ENCODE assay signal across 1 cellular context in the genomic region with DNA sequence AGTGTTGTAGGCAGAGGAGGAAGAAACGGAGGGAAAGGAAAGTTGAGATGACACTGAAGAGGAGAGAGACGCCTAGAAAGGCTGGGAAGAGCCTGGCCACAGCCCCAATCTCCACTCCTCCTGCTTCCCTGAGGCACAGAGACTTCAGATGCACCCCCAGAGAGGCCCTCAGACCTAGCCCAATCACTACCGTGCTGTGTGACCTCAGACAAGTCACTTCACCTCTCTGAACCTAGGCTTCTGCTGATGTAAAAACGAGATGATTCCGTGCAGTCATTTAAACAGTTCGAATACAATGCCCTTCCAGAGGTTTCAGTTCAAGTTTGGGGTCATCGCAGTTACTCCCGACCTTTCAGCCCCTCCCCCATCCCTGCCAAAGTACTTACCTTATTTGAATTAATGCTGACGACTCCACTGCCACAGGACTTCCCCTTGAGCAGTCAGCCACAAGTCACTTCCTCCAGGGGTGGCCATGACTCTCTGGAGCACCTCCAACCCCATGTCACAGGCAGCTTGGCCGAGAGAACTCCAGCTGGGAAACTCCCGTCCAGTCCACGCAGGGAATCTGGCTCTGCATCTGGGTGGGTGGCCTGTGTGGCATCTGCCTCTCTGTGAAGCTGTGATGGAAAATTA.
A peak's percentile ranks its signal among the peaks of the same experiment; 100 is the strongest.
TF ChIP-seq lines count a peak whose summit lies in the region.

No MANE protein-coding gene starts in this region.

TF ChIP-seq in GM12878, 131 proteins besides CTCF, POLR2A, EP300 and RAD21 (continued from another document and continues in another):
- TF ChIP-seq, protein P1, sequence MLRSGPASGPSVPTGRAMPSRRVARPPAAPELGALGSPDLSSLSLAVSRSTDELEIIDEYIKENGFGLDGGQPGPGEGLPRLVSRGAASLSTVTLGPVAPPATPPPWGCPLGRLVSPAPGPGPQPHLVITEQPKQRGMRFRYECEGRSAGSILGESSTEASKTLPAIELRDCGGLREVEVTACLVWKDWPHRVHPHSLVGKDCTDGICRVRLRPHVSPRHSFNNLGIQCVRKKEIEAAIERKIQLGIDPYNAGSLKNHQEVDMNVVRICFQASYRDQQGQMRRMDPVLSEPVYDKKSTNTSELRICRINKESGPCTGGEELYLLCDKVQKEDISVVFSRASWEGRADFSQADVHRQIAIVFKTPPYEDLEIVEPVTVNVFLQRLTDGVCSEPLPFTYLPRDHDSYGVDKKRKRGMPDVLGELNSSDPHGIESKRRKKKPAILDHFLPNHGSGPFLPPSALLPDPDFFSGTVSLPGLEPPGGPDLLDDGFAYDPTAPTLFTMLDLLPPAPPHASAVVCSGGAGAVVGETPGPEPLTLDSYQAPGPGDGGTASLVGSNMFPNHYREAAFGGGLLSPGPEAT (IDR thresholded peaks at IDR 0.05; ENCODE audit: low read depth): peak; percentile 76
- no peak for TF ChIP-seq PAX8 (IDR thresholded peaks at IDR 0.05)
- no peak for TF ChIP-seq STAT1 (conservative IDR thresholded peaks at IDR 0.05)
- TF ChIP-seq FOXM1 (IDR thresholded peaks at IDR 0.05; ENCODE audit: low read depth, low read length): no peak
- no peak for TF ChIP-seq RCOR1 (conservative IDR thresholded peaks at IDR 0.05; ENCODE audit: low read depth, low read length)
- no peak for TF ChIP-seq EZH2 (IDR thresholded peaks at IDR 0.05; ENCODE audit: borderline replicate concordance, control insufficient read depth, low read depth, low read length)
- no peak for TF ChIP-seq CBX3 (IDR thresholded peaks at IDR 0.05; ENCODE audit: borderline replicate concordance, low read depth)
- no peak for TF ChIP-seq NRF1 (conservative IDR thresholded peaks at IDR 0.05; ENCODE audit: low read depth, low read length)
- TF ChIP-seq, protein P2, sequence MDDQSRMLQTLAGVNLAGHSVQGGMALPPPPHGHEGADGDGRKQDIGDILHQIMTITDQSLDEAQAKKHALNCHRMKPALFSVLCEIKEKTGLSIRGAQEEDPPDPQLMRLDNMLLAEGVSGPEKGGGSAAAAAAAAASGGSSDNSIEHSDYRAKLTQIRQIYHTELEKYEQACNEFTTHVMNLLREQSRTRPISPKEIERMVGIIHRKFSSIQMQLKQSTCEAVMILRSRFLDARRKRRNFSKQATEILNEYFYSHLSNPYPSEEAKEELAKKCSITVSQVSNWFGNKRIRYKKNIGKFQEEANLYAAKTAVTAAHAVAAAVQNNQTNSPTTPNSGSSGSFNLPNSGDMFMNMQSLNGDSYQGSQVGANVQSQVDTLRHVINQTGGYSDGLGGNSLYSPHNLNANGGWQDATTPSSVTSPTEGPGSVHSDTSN (IDR thresholded peaks at IDR 0.05; ENCODE audit: insufficient replicate concordance, low read depth, low read length): no peak
- TF ChIP-seq, protein P3, sequence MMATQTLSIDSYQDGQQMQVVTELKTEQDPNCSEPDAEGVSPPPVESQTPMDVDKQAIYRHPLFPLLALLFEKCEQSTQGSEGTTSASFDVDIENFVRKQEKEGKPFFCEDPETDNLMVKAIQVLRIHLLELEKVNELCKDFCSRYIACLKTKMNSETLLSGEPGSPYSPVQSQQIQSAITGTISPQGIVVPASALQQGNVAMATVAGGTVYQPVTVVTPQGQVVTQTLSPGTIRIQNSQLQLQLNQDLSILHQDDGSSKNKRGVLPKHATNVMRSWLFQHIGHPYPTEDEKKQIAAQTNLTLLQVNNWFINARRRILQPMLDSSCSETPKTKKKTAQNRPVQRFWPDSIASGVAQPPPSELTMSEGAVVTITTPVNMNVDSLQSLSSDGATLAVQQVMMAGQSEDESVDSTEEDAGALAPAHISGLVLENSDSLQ (IDR thresholded peaks at IDR 0.05): no peak
- no peak for TF ChIP-seq NR2C1 (IDR thresholded peaks at IDR 0.05)
- TF ChIP-seq KDM1A (IDR thresholded peaks at IDR 0.05; ENCODE audit: borderline replicate concordance): no peak
- TF ChIP-seq ESRRA (IDR thresholded peaks at IDR 0.05; ENCODE audit: low read length): no peak
- no peak for TF ChIP-seq TAF1 (IDR thresholded peaks at IDR 0.05; ENCODE audit: borderline replicate concordance, low read depth, low read length)
- no peak for TF ChIP-seq SMC3 (IDR thresholded peaks at IDR 0.05; ENCODE audit: borderline replicate concordance, low read length)
- no peak for TF ChIP-seq LARP7 (IDR thresholded peaks at IDR 0.05)
- no peak for TF ChIP-seq RFX5 (IDR thresholded peaks at IDR 0.05; ENCODE audit: low read depth, low read length)
- TF ChIP-seq SUZ12 (IDR thresholded peaks at IDR 0.05; ENCODE audit: unreplicated experiment): no peak
- no peak for TF ChIP-seq NR2C2 (IDR thresholded peaks at IDR 0.05; ENCODE audit: borderline replicate concordance, control insufficient read depth, insufficient read length, low read depth)
- TF ChIP-seq, protein P4, sequence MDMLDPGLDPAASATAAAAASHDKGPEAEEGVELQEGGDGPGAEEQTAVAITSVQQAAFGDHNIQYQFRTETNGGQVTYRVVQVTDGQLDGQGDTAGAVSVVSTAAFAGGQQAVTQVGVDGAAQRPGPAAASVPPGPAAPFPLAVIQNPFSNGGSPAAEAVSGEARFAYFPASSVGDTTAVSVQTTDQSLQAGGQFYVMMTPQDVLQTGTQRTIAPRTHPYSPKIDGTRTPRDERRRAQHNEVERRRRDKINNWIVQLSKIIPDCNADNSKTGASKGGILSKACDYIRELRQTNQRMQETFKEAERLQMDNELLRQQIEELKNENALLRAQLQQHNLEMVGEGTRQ (IDR thresholded peaks at IDR 0.05; ENCODE audit: borderline replicate concordance, low read depth, low read length): no peak
- TF ChIP-seq ZZZ3 (IDR thresholded peaks at IDR 0.05; ENCODE audit: control insufficient read depth, insufficient read length, low read depth): no peak
- TF ChIP-seq ZNF274 (IDR thresholded peaks at IDR 0.05; ENCODE audit: insufficient read depth, insufficient read length): no peak
- TF ChIP-seq, protein P5, sequence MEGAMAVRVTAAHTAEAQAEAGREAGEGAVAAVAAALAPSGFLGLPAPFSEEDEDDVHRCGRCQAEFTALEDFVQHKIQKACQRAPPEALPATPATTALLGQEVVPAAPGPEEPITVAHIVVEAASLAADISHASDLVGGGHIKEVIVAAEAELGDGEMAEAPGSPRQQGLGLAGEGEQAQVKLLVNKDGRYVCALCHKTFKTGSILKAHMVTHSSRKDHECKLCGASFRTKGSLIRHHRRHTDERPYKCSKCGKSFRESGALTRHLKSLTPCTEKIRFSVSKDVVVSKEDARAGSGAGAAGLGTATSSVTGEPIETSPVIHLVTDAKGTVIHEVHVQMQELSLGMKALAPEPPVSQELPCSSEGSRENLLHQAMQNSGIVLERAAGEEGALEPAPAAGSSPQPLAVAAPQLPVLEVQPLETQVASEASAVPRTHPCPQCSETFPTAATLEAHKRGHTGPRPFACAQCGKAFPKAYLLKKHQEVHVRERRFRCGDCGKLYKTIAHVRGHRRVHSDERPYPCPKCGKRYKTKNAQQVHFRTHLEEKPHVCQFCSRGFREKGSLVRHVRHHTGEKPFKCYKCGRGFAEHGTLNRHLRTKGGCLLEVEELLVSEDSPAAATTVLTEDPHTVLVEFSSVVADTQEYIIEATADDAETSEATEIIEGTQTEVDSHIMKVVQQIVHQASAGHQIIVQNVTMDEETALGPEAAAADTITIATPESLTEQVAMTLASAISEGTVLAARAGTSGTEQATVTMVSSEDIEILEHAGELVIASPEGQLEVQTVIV (IDR thresholded peaks at IDR 0.05; ENCODE audit: borderline replicate concordance, partially characterized antibody): no peak
- TF ChIP-seq, protein P6, sequence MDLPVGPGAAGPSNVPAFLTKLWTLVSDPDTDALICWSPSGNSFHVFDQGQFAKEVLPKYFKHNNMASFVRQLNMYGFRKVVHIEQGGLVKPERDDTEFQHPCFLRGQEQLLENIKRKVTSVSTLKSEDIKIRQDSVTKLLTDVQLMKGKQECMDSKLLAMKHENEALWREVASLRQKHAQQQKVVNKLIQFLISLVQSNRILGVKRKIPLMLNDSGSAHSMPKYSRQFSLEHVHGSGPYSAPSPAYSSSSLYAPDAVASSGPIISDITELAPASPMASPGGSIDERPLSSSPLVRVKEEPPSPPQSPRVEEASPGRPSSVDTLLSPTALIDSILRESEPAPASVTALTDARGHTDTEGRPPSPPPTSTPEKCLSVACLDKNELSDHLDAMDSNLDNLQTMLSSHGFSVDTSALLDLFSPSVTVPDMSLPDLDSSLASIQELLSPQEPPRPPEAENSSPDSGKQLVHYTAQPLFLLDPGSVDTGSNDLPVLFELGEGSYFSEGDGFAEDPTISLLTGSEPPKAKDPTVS (IDR thresholded peaks at IDR 0.05; ENCODE audit: low read depth, low read length): no peak
- TF ChIP-seq IKZF2 (IDR thresholded peaks at IDR 0.05): peak; percentile 82 to 83
- TF ChIP-seq, protein P7, sequence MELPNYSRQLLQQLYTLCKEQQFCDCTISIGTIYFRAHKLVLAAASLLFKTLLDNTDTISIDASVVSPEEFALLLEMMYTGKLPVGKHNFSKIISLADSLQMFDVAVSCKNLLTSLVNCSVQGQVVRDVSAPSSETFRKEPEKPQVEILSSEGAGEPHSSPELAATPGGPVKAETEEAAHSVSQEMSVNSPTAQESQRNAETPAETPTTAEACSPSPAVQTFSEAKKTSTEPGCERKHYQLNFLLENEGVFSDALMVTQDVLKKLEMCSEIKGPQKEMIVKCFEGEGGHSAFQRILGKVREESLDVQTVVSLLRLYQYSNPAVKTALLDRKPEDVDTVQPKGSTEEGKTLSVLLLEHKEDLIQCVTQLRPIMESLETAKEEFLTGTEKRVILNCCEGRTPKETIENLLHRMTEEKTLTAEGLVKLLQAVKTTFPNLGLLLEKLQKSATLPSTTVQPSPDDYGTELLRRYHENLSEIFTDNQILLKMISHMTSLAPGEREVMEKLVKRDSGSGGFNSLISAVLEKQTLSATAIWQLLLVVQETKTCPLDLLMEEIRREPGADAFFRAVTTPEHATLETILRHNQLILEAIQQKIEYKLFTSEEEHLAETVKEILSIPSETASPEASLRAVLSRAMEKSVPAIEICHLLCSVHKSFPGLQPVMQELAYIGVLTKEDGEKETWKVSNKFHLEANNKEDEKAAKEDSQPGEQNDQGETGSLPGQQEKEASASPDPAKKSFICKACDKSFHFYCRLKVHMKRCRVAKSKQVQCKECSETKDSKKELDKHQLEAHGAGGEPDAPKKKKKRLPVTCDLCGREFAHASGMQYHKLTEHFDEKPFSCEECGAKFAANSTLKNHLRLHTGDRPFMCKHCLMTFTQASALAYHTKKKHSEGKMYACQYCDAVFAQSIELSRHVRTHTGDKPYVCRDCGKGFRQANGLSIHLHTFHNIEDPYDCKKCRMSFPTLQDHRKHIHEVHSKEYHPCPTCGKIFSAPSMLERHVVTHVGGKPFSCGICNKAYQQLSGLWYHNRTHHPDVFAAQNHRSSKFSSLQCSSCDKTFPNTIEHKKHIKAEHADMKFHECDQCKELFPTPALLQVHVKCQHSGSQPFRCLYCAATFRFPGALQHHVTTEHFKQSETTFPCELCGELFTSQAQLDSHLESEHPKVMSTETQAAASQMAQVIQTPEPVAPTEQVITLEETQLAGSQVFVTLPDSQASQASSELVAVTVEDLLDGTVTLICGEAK (IDR thresholded peaks at IDR 0.05; ENCODE audit: borderline replicate concordance): no peak
- TF ChIP-seq, protein P8, sequence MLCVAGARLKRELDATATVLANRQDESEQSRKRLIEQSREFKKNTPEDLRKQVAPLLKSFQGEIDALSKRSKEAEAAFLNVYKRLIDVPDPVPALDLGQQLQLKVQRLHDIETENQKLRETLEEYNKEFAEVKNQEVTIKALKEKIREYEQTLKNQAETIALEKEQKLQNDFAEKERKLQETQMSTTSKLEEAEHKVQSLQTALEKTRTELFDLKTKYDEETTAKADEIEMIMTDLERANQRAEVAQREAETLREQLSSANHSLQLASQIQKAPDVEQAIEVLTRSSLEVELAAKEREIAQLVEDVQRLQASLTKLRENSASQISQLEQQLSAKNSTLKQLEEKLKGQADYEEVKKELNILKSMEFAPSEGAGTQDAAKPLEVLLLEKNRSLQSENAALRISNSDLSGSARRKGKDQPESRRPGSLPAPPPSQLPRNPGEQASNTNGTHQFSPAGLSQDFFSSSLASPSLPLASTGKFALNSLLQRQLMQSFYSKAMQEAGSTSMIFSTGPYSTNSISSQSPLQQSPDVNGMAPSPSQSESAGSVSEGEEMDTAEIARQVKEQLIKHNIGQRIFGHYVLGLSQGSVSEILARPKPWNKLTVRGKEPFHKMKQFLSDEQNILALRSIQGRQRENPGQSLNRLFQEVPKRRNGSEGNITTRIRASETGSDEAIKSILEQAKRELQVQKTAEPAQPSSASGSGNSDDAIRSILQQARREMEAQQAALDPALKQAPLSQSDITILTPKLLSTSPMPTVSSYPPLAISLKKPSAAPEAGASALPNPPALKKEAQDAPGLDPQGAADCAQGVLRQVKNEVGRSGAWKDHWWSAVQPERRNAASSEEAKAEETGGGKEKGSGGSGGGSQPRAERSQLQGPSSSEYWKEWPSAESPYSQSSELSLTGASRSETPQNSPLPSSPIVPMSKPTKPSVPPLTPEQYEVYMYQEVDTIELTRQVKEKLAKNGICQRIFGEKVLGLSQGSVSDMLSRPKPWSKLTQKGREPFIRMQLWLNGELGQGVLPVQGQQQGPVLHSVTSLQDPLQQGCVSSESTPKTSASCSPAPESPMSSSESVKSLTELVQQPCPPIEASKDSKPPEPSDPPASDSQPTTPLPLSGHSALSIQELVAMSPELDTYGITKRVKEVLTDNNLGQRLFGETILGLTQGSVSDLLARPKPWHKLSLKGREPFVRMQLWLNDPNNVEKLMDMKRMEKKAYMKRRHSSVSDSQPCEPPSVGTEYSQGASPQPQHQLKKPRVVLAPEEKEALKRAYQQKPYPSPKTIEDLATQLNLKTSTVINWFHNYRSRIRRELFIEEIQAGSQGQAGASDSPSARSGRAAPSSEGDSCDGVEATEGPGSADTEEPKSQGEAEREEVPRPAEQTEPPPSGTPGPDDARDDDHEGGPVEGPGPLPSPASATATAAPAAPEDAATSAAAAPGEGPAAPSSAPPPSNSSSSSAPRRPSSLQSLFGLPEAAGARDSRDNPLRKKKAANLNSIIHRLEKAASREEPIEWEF (IDR thresholded peaks at IDR 0.05; ENCODE audit: insufficient replicate concordance, low read depth, low read length): no peak
- TF ChIP-seq, protein P9, sequence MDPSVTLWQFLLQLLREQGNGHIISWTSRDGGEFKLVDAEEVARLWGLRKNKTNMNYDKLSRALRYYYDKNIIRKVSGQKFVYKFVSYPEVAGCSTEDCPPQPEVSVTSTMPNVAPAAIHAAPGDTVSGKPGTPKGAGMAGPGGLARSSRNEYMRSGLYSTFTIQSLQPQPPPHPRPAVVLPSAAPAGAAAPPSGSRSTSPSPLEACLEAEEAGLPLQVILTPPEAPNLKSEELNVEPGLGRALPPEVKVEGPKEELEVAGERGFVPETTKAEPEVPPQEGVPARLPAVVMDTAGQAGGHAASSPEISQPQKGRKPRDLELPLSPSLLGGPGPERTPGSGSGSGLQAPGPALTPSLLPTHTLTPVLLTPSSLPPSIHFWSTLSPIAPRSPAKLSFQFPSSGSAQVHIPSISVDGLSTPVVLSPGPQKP (IDR thresholded peaks at IDR 0.05; ENCODE audit: low read depth, low read length): no peak
- TF ChIP-seq TCF3 (IDR thresholded peaks at IDR 0.05; ENCODE audit: borderline replicate concordance, insufficient read depth, low read depth, low read length): 0 out of 2 replicates have a peak, but pooled peaks have one; percentile 36
- TF ChIP-seq, protein P10, sequence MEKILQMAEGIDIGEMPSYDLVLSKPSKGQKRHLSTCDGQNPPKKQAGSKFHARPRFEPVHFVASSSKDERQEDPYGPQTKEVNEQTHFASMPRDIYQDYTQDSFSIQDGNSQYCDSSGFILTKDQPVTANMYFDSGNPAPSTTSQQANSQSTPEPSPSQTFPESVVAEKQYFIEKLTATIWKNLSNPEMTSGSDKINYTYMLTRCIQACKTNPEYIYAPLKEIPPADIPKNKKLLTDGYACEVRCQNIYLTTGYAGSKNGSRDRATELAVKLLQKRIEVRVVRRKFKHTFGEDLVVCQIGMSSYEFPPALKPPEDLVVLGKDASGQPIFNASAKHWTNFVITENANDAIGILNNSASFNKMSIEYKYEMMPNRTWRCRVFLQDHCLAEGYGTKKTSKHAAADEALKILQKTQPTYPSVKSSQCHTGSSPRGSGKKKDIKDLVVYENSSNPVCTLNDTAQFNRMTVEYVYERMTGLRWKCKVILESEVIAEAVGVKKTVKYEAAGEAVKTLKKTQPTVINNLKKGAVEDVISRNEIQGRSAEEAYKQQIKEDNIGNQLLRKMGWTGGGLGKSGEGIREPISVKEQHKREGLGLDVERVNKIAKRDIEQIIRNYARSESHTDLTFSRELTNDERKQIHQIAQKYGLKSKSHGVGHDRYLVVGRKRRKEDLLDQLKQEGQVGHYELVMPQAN (conservative IDR thresholded peaks at IDR 0.05): no peak
